23 cellular contexts compared by ENCODE assay signal in the genomic region with DNA sequence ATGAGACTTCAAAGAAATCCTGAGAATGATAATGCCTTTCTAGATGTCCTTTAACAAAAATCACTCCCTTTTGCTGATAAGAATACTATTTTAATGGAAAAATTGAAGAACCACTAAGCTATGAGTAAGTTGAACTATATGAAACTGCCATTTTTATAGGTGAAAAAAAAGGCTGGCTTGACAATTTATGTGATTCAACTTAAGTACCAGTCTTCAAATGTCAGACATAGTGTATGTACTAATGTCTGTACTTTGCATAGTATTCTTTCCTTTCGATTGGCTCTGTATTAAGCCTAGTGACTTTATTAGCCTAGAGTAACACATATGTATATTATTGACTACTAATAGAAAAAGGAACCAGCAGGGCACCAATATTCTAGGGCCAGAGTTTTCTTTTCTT. TPM values are rescaled to one million over a fixed set of nuclear protein-coding genes. Genes with fewer than 3 reads are reported as not detected.
DNase-seq lines count a peak whose midpoint lies in the region; ATAC-seq lines count a peak whose summit lies in the region.
"Had no signal": no experiment of that assay in that cellular context is flagged by ENCODE, and none has a peak within 500 bp of the region (broad histone marks: within the 10 kb centered on the region; RNA-seq: fewer than 3 reads in every experiment).

No MANE protein-coding gene starts in this region.

- H3K4me3 Mint-ChIP-seq in activated CD4-positive, alpha-beta T cell treated with anti-CD3 and anti-CD28 coated beads for 36 hours: no peak overlapping the region
- no peak overlapping the region for H3K4me3 Mint-ChIP-seq in activated naive CD8-positive, alpha-beta T cell treated with anti-CD3 and anti-CD28 coated beads, Interleukin-2, amount 50 U/mL, for 24 hours
- no peak overlapping the region for H3K4me3 Mint-ChIP-seq in activated naive CD8-positive, alpha-beta T cell treated with anti-CD3 and anti-CD28 coated beads for 36 hours
- no peak overlapping the region for H3K4me3 Mint-ChIP-seq in activated T-helper 17 cell treated with anti-CD3 and anti-CD28 coated beads, Interleukin-2, amount 50 U/mL, for 72 hours
- H3K4me3 Mint-ChIP-seq: CD14-positive monocyte; CD4-positive, alpha-beta T cell; CD8-positive, alpha-beta memory T cell had no signal

- POLR2A ChIA-PET in activated CD4-positive, alpha-beta T cell treated with anti-CD3 and anti-CD28 coated beads for 36 hours (lab: Charles Lee): no interaction called here

- no peaks in the 10 kb centered on the region for H3K27me3 Mint-ChIP-seq in activated CD4-positive, alpha-beta T cell treated with anti-CD3 and anti-CD28 coated beads for 36 hours
- no peaks in the 10 kb centered on the region for H3K27me3 Mint-ChIP-seq in activated naive CD8-positive, alpha-beta T cell treated with anti-CD3 and anti-CD28 coated beads, Interleukin-2, amount 50 U/mL, for 24 hours
- H3K27me3 Mint-ChIP-seq in activated naive CD8-positive, alpha-beta T cell treated with anti-CD3 and anti-CD28 coated beads for 36 hours: no peaks in the 10 kb centered on the region
- H3K27me3 Mint-ChIP-seq in activated T-helper 17 cell treated with anti-CD3 and anti-CD28 coated beads, Interleukin-2, amount 50 U/mL, for 72 hours: no peaks in the 10 kb centered on the region
- H3K27me3 Mint-ChIP-seq: CD4-positive, alpha-beta T cell; CD8-positive, alpha-beta memory T cell had no signal

- CTCF ChIA-PET in activated CD4-positive, alpha-beta T cell treated with anti-CD3 and anti-CD28 coated beads for 36 hours (lab: Charles Lee): interaction anchor here (0.7 kb wide), 1 partner anchor 19 kb away, joined by 3 read pairs; no protein-coding TSS in a partner anchor

- no peak overlapping the region for H3K27ac Mint-ChIP-seq in activated CD4-positive, alpha-beta T cell treated with anti-CD3 and anti-CD28 coated beads for 36 hours
- peak overlapping the region; percentile 46 for H3K27ac Mint-ChIP-seq in activated naive CD8-positive, alpha-beta T cell treated with anti-CD3 and anti-CD28 coated beads, Interleukin-2, amount 50 U/mL, for 24 hours
- no peak overlapping the region for H3K27ac Mint-ChIP-seq in activated naive CD8-positive, alpha-beta T cell treated with anti-CD3 and anti-CD28 coated beads for 36 hours
- no peak overlapping the region for H3K27ac Mint-ChIP-seq in activated T-helper 17 cell treated with anti-CD3 and anti-CD28 coated beads, Interleukin-2, amount 50 U/mL, for 72 hours
- H3K27ac Mint-ChIP-seq: CD4-positive, alpha-beta T cell; CD8-positive, alpha-beta memory T cell had no signal

- DNase-seq in activated CD4-positive, alpha-beta T cell treated with anti-CD3 and anti-CD28 coated beads for 36 hours: no peak
- no peak for DNase-seq in activated CD4-positive, alpha-beta T cell treated with anti-CD3 and anti-CD28 coated beads, Interleukin-2, amount 50 U/mL, for 4 hours
- DNase-seq in activated naive CD8-positive, alpha-beta T cell treated with anti-CD3 and anti-CD28 coated beads, Interleukin-2, amount 50 U/mL, for 24 hours: no peak
- no peak for DNase-seq in activated naive CD8-positive, alpha-beta T cell treated with anti-CD3 and anti-CD28 coated beads for 36 hours
- DNase-seq in NCI-H748 treated with DMSO at 0.1 percent for 48 hours (lab: John Stamatoyannopoulos, UW): no peak
- DNase-seq: 8988T; ACHN; AML-193; BE2C; CD4-positive, alpha-beta T cell; CD8-positive, alpha-beta memory T cell; DMS 273 treated with DMSO at 0.1 percent for 48 hours; DMS79; EL; GDM1; GM23248; H7; HCEC 1CT had no signal

- intact Hi-C loops in activated CD4-positive, alpha-beta T cell treated with anti-CD3 and anti-CD28 coated beads for 36 hours (cut with DNase I, micrococcal nuclease): no loop called here

- no peaks in the 10 kb centered on the region for H3K9me3 Mint-ChIP-seq in activated CD4-positive, alpha-beta T cell treated with anti-CD3 and anti-CD28 coated beads for 36 hours (ENCODE audit: low read depth)
- no peaks in the 10 kb centered on the region for H3K9me3 Mint-ChIP-seq in activated naive CD8-positive, alpha-beta T cell treated with anti-CD3 and anti-CD28 coated beads, Interleukin-2, amount 50 U/mL, for 24 hours
- no peaks in the 10 kb centered on the region for H3K9me3 Mint-ChIP-seq in activated naive CD8-positive, alpha-beta T cell treated with anti-CD3 and anti-CD28 coated beads for 36 hours
- no peaks in the 10 kb centered on the region for H3K9me3 Mint-ChIP-seq in activated T-helper 17 cell treated with anti-CD3 and anti-CD28 coated beads, Interleukin-2, amount 50 U/mL, for 72 hours
- H3K9me3 Mint-ChIP-seq: CD14-positive monocyte; CD4-positive, alpha-beta T cell; CD8-positive, alpha-beta memory T cell had no signal

- peak; percentile 49 for ATAC-seq in activated CD4-positive, alpha-beta T cell treated with anti-CD3 and anti-CD28 coated beads for 36 hours
- ATAC-seq in activated naive CD8-positive, alpha-beta T cell treated with anti-CD3 and anti-CD28 coated beads, Interleukin-2, amount 50 U/mL, for 24 hours: peak; percentile 84
- peak; percentile 52 for ATAC-seq in activated T-helper 17 cell treated with anti-CD3 and anti-CD28 coated beads, Interleukin-2, amount 50 U/mL, for 72 hours (replicated peaks)
- ATAC-seq in HG03442 (IDR thresholded peaks at IDR 0.05; ENCODE audit: unreplicated experiment): no peak
- ATAC-seq: A549, GM12878 had no signal

- H3K36me3 Mint-ChIP-seq in activated CD4-positive, alpha-beta T cell treated with anti-CD3 and anti-CD28 coated beads for 36 hours (ENCODE audit: low read depth): no peaks in the 10 kb centered on the region
- peaks cover 2% of the 10 kb centered on the region for H3K36me3 Mint-ChIP-seq in activated naive CD8-positive, alpha-beta T cell treated with anti-CD3 and anti-CD28 coated beads, Interleukin-2, amount 50 U/mL, for 24 hours (ENCODE audit: low read depth)
- H3K36me3 Mint-ChIP-seq in activated naive CD8-positive, alpha-beta T cell treated with anti-CD3 and anti-CD28 coated beads for 36 hours: peaks cover 8% of the 10 kb centered on the region
- H3K36me3 Mint-ChIP-seq in activated T-helper 17 cell treated with anti-CD3 and anti-CD28 coated beads, Interleukin-2, amount 50 U/mL, for 72 hours (ENCODE audit: low read depth): peaks cover 9% of the 10 kb centered on the region

- peaks cover 3% of the 10 kb centered on the region for H3K4me1 Mint-ChIP-seq in activated CD4-positive, alpha-beta T cell treated with anti-CD3 and anti-CD28 coated beads for 36 hours
- peaks cover 13% of the 10 kb centered on the region for H3K4me1 Mint-ChIP-seq in activated naive CD8-positive, alpha-beta T cell treated with anti-CD3 and anti-CD28 coated beads, Interleukin-2, amount 50 U/mL, for 24 hours
- peaks cover 8% of the 10 kb centered on the region for H3K4me1 Mint-ChIP-seq in activated naive CD8-positive, alpha-beta T cell treated with anti-CD3 and anti-CD28 coated beads for 36 hours
- H3K4me1 Mint-ChIP-seq in activated T-helper 17 cell treated with anti-CD3 and anti-CD28 coated beads, Interleukin-2, amount 50 U/mL, for 72 hours: peaks cover 5% of the 10 kb centered on the region

RNA-seq across cellular contexts. Expression of a gene that starts 11.9 kb away (rescaled TPM):
- 1 to 10 TPM; 8.5 to 9.4 TPM for total RNA-seq in activated CD4-positive, alpha-beta T cell treated with anti-CD3 and anti-CD28 coated beads for 36 hours
- total RNA-seq in activated naive CD8-positive, alpha-beta T cell treated with anti-CD3 and anti-CD28 coated beads for 36 hours: 10 to 100 TPM; 10.8 TPM
- total RNA-seq in activated T-helper 17 cell treated with anti-CD3 and anti-CD28 coated beads, Interleukin-2, amount 50 U/mL, for 72 hours: 10 to 100 TPM; 16.4 to 23.8 TPM

RNA-seq across cellular contexts. Expression of a gene that starts 48.9 kb away (rescaled TPM):
- total RNA-seq in activated CD4-positive, alpha-beta T cell treated with anti-CD3 and anti-CD28 coated beads for 36 hours: 10 to 100 TPM; 17.5 to 21.6 TPM
- total RNA-seq in activated naive CD8-positive, alpha-beta T cell treated with anti-CD3 and anti-CD28 coated beads for 36 hours: 10 to 100 TPM; 32.2 to 33.7 TPM
- 10 to 100 TPM; 13.7 to 22.4 TPM for total RNA-seq in activated T-helper 17 cell treated with anti-CD3 and anti-CD28 coated beads, Interleukin-2, amount 50 U/mL, for 72 hours
